ENCODE assay signal across 1 cellular context in genomic region chr6:30676660-30677270, GRCh38.
TF ChIP-seq lines count a peak whose summit lies in the region.

No MANE protein-coding gene starts in this region.

TF ChIP-seq in GM23338, 12 proteins besides CTCF, POLR2A, EP300 and RAD21:
- no peak for TF ChIP-seq NANOG (IDR thresholded peaks at IDR 0.05; ENCODE audit: borderline replicate concordance)
- TF ChIP-seq CREB1 (CRISPR knock-in tag; IDR thresholded peaks at IDR 0.05; ENCODE audit: low read depth): no peak
- no peak for TF ChIP-seq REST (IDR thresholded peaks at IDR 0.05; ENCODE audit: unreplicated experiment)
- TF ChIP-seq POLR2AphosphoS5 (IDR thresholded peaks at IDR 0.05; ENCODE audit: low read depth): no peak
- no peak for TF ChIP-seq ETS1 (IDR thresholded peaks at IDR 0.05)
- TF ChIP-seq ZNF114 (CRISPR knock-in tag; IDR thresholded peaks at IDR 0.05): no peak
- TF ChIP-seq EZH2phosphoT487 (IDR thresholded peaks at IDR 0.05; ENCODE audit: unreplicated experiment): no peak
- no peak for TF ChIP-seq ZNF462 (CRISPR knock-in tag; IDR thresholded peaks at IDR 0.05)
- TF ChIP-seq ZNF331 (CRISPR knock-in tag; IDR thresholded peaks at IDR 0.05; ENCODE audit: low read depth): no peak
- TF ChIP-seq JUNB (IDR thresholded peaks at IDR 0.05; ENCODE audit: unreplicated experiment): no peak
- TF ChIP-seq EZH2 (IDR thresholded peaks at IDR 0.05; ENCODE audit: low read depth, unreplicated experiment): no peak
- TF ChIP-seq STAT1 (IDR thresholded peaks at IDR 0.05; ENCODE audit: unreplicated experiment): no peak
